Comparison of ENCODE assay signal across 7 cellular contexts in the genomic region with DNA sequence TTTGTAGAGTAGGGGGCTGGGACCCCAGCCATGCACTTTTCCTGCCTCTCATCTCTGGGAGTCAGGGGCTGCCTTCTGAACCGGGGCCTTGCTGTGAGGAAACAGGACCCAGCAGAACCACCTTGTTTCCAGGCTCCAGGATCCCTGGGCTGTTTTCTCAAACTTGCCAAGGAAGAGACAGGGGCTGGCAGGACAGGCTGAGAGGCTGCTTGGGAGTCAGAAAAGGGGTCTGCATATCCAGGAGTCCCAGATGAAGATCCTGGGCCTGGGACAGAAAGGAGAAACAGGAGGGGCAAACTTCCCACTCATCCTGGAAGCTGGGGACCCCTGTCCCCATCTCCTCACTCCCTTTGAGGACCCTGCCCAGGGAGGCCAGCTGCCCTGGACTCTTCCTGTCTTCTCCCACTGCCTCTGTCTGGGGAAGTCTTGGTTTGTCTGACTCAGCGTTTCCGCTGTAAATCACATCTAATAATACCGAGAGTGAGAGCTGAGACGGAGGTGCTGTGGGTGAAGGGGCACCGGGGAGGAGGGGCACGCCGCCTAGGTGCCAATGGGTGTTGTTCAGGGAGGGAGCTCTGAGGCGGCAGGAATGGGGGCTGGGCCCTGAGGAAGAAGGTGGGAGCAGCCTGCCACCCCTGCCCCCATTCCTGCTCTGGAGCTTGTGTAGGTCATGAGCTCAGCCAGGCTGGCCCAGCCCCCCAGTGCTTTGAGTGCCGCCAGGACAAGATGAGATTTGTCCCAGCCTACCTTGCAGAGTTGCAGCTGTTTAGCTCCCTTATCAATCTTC. TPM values are rescaled to one million over a fixed set of nuclear protein-coding genes. Genes with fewer than 3 reads are reported as not detected.
DNase-seq lines count a peak whose midpoint lies in the region; ATAC-seq and TF ChIP-seq lines count a peak whose summit lies in the region.

No MANE protein-coding gene starts in this region.

- H3K36me3 ChIP-seq in muscle layer of colon (ENCODE audit: insufficient read depth, low read length) (peaks cover 15% of the 10 kb centered on the region), thoracic aorta (peaks cover 14% of the 10 kb centered on the region)

- peak in 3 of 5 experiments; percentile 26 to 96 (median 71) for DNase-seq in T-helper 2 cell
- peak; percentile 66 to 76 for DNase-seq in cardiac fibroblast (ENCODE audit: low read depth in 2 of 2)
- DNase-seq in thoracic aorta (ENCODE audit: low spot score), result no peak

- H3K9me3 ChIP-seq in muscle layer of colon (ENCODE audit: low read length) (no peaks in the 10 kb centered on the region), thoracic aorta (no peaks in the 10 kb centered on the region)

- H3K27me3 ChIP-seq in muscle layer of colon (ENCODE audit: control insufficient read depth in 1 of 2, insufficient read depth in 2 of 2, low read length in 2 of 2) (no peaks in the 10 kb centered on the region), thoracic aorta (replicated peaks; ENCODE audit: insufficient read depth) (no peaks in the 10 kb centered on the region)

- no peak overlapping the region for H3K9ac ChIP-seq in muscle layer of colon (ENCODE audit: low read length)

- H3K4me3 ChIP-seq in cardiac fibroblast (replicated peaks in 1 of 2; ENCODE audit: low read depth in 2 of 2, low read length in 2 of 2) (peak overlapping the region in 1 of 2 donors; percentile 19), muscle layer of colon (ENCODE audit: low read depth in 1 of 2, low read length in 2 of 2) (peak overlapping the region; percentile 3 to 43), thoracic aorta (peak overlapping the region; percentile 44)

- H3K27ac ChIP-seq in muscle layer of colon (ENCODE audit: low read depth, low read length) (no peak overlapping the region), thoracic aorta (no peak overlapping the region)

- H3K4me1 ChIP-seq in muscle layer of colon (ENCODE audit: insufficient read depth, low read length), result peaks cover 25% of the 10 kb centered on the region
- H3K4me1 ChIP-seq in thoracic aorta (ENCODE audit: control insufficient read depth in 1 of 2, low read depth in 2 of 2), result peaks cover 15 to 23% of the 10 kb centered on the region in 2 donors

- ATAC-seq in GM19023 (IDR thresholded peaks at IDR 0.05; ENCODE audit: unreplicated experiment) (peak; percentile 40), HG03175 (IDR thresholded peaks at IDR 0.05; ENCODE audit: unreplicated experiment) (peak; percentile 54), thoracic aorta (ENCODE audit: insufficient number of reproducible peaks, low FRiP score, low read depth) (no peak), GM18873 (IDR thresholded peaks at IDR 0.05; ENCODE audit: low FRiP score, unreplicated experiment) (no peak)

- TF ChIP-seq CTCF in cardiac fibroblast (IDR thresholded peaks at IDR 0.05; ENCODE audit: low read depth, low read length), result no peak
- no peak for TF ChIP-seq CTCF in thoracic aorta (IDR thresholded peaks at IDR 0.05)

RNA-seq across cellular contexts. Expression of a gene that starts 16.7 kb away (rescaled TPM):
- total RNA-seq in thoracic aorta, result not detected

RNA-seq across cellular contexts. Expression of a gene that starts 17.4 kb away (rescaled TPM):
- total RNA-seq in thoracic aorta, result 10 to 100 TPM; 14.6 to 76.9 TPM

RNA-seq across cellular contexts. Expression of a gene that starts 24.6 kb away (rescaled TPM):
- 10 to 100 TPM; 57.0 to 90.7 TPM for total RNA-seq in thoracic aorta

RNA-seq across cellular contexts. Expression of a gene that starts 40.1 kb away (rescaled TPM):
- 10 to 100 TPM; 31.8 to 61.3 TPM for total RNA-seq in thoracic aorta

Comparison
In these comparisons a context has a peak if more than half of its experiments do, and no peak if none do; other contexts are left out.
1. ATAC-seq: peak in GM19023 (single experiment) and HG03175 (single experiment); none in thoracic aorta (single experiment) and GM18873 (single experiment).